22 cellular contexts compared by ENCODE assay signal in genomic region chr12:59839514-59839913, GRCh38.
DNase-seq lines count a peak whose midpoint lies in the region; ATAC-seq and TF ChIP-seq lines count a peak whose summit lies in the region.
"Had no signal": no experiment of that assay in that cellular context is flagged by ENCODE, and none has a peak within 500 bp of the region (broad histone marks: within the 10 kb centered on the region; RNA-seq: fewer than 3 reads in every experiment).

No MANE protein-coding gene starts in this region.

- no peak overlapping the region for H3K27ac Mint-ChIP-seq in activated CD4-positive, alpha-beta memory T cell treated with anti-CD3 and anti-CD28 coated beads, Interleukin-2, amount 10 ng/mL, durations not matched to agents 7 days and 5 days
- H3K27ac Mint-ChIP-seq: activated naive CD4-positive, alpha-beta T cell treated with anti-CD3 and anti-CD28 coated beads, Interleukin-2, amount 50 U/mL, for 72 hours; brain; CD14-positive monocyte; memory B cell; stimulated activated effector memory CD8-positive, alpha-beta T cell treated with anti-CD3 and anti-CD28 coated beads, Interleukin-12 subunit alpha, Interleukin-12 subunit beta, amount 100 ng/mL, for 72 hours; T-helper 2 cell treated with Interferon-gamma antibody and Interleukin-4, amounts not matched to agents 5 μg/mL and 100 μg/mL, for 36 hours had no signal

- TF ChIP-seq EP300 in sigmoid colon (IDR thresholded peaks at IDR 0.05), result no peak

- intact Hi-C loops in sigmoid colon (cut with DNase I), result no loop called here

- H3K27me3 Mint-ChIP-seq in activated CD4-positive, alpha-beta memory T cell treated with anti-CD3 and anti-CD28 coated beads, Interleukin-2, amount 10 ng/mL, durations not matched to agents 7 days and 5 days, result no peaks in the 10 kb centered on the region
- H3K27me3 Mint-ChIP-seq: brain, memory B cell had no signal

- POLR2A ChIA-PET in activated CD4-positive, alpha-beta memory T cell treated with anti-CD3 and anti-CD28 coated beads, Interleukin-2, amount 10 ng/mL, durations not matched to agents 7 days and 5 days (lab: Charles Lee), result no interaction called here

- H3K4me3 ChIP-seq in sigmoid colon, result no peak overlapping the region
- H3K4me3 ChIP-seq: ovary, testis, vagina had no signal

- TF ChIP-seq CTCF in sigmoid colon (IDR thresholded peaks at IDR 0.05), result no peak

- no peaks in the 10 kb centered on the region for H3K27me3 ChIP-seq in sigmoid colon
- H3K27me3 ChIP-seq: ovary, testis, vagina had no signal

- no peaks in the 10 kb centered on the region for H3K36me3 Mint-ChIP-seq in activated CD4-positive, alpha-beta memory T cell treated with anti-CD3 and anti-CD28 coated beads, Interleukin-2, amount 10 ng/mL, durations not matched to agents 7 days and 5 days (ENCODE audit: low read depth)
- H3K36me3 Mint-ChIP-seq: activated naive CD4-positive, alpha-beta T cell treated with anti-CD3 and anti-CD28 coated beads, Interleukin-2, amount 50 U/mL, for 72 hours; brain; CD14-positive monocyte; memory B cell; stimulated activated effector memory CD8-positive, alpha-beta T cell treated with anti-CD3 and anti-CD28 coated beads, Interleukin-12 subunit alpha, Interleukin-12 subunit beta, amount 100 ng/mL, for 72 hours had no signal

- H3K9me3 Mint-ChIP-seq in activated CD4-positive, alpha-beta memory T cell treated with anti-CD3 and anti-CD28 coated beads, Interleukin-2, amount 10 ng/mL, durations not matched to agents 7 days and 5 days, result no peaks in the 10 kb centered on the region
- H3K9me3 Mint-ChIP-seq: activated naive CD4-positive, alpha-beta T cell treated with anti-CD3 and anti-CD28 coated beads, Interleukin-2, amount 50 U/mL, for 72 hours; brain; memory B cell; stimulated activated effector memory CD8-positive, alpha-beta T cell treated with anti-CD3 and anti-CD28 coated beads, Interleukin-12 subunit alpha, Interleukin-12 subunit beta, amount 100 ng/mL, for 72 hours; T-helper 2 cell treated with Interferon-gamma antibody and Interleukin-4, amounts not matched to agents 5 μg/mL and 100 μg/mL, for 36 hours had no signal

- DNase-seq in GM03348 (ENCODE audit: low spot score), result peak; percentile 9
- peak; percentile 67 for DNase-seq in OCI-M1 (lab: John Stamatoyannopoulos, UW)
- peak; percentile 96 for DNase-seq in dermis blood vessel endothelial cell
- DNase-seq in left lobe of liver (ENCODE audit: low spot score), result no peak
- DNase-seq in activated CD4-positive, alpha-beta memory T cell treated with anti-CD3 and anti-CD28 coated beads, Interleukin-2, amount 10 ng/mL, durations not matched to agents 7 days and 5 days, result no peak
- no peak for DNase-seq in superior temporal gyrus (ENCODE audit: extremely low spot score)
- no peak for DNase-seq in sigmoid colon
- DNase-seq: cortex of kidney, GDM1, MV-4-11, NCI-H1694 treated with DMSO at 0.1 percent for 48 hours, ovary, testis had no signal

- H3K36me3 ChIP-seq in sigmoid colon, result no peaks in the 10 kb centered on the region
- H3K36me3 ChIP-seq: ovary, vagina had no signal

- ATAC-seq in left lobe of liver, result peak; percentile 20
- ATAC-seq in HG03196 (IDR thresholded peaks at IDR 0.05; ENCODE audit: unreplicated experiment), result no peak
- ATAC-seq: activated naive CD4-positive, alpha-beta T cell treated with anti-CD3 and anti-CD28 coated beads, Interleukin-2, amount 50 U/mL, for 72 hours; stimulated activated effector memory CD8-positive, alpha-beta T cell treated with anti-CD3 and anti-CD28 coated beads, Interleukin-12 subunit alpha, Interleukin-12 subunit beta, amount 100 ng/mL, for 72 hours had no signal

- CTCF ChIA-PET in activated CD4-positive, alpha-beta memory T cell treated with anti-CD3 and anti-CD28 coated beads, Interleukin-2, amount 10 ng/mL, durations not matched to agents 7 days and 5 days (lab: Charles Lee), result no interaction called here

- H3K4me3 Mint-ChIP-seq in activated CD4-positive, alpha-beta memory T cell treated with anti-CD3 and anti-CD28 coated beads, Interleukin-2, amount 10 ng/mL, durations not matched to agents 7 days and 5 days, result no peak overlapping the region
- H3K4me3 Mint-ChIP-seq: brain; CD14-positive monocyte; memory B cell; stimulated activated effector memory CD8-positive, alpha-beta T cell treated with anti-CD3 and anti-CD28 coated beads, Interleukin-12 subunit alpha, Interleukin-12 subunit beta, amount 100 ng/mL, for 72 hours; T-helper 2 cell treated with Interferon-gamma antibody and Interleukin-4, amounts not matched to agents 5 μg/mL and 100 μg/mL, for 36 hours had no signal

- no peaks in the 10 kb centered on the region for H3K4me1 ChIP-seq in sigmoid colon
- H3K4me1 ChIP-seq: testis, vagina had no signal

- H3K4me1 Mint-ChIP-seq in activated CD4-positive, alpha-beta memory T cell treated with anti-CD3 and anti-CD28 coated beads, Interleukin-2, amount 10 ng/mL, durations not matched to agents 7 days and 5 days, result no peaks in the 10 kb centered on the region
- H3K4me1 Mint-ChIP-seq: CD14-positive monocyte; memory B cell; stimulated activated effector memory CD8-positive, alpha-beta T cell treated with anti-CD3 and anti-CD28 coated beads, Interleukin-12 subunit alpha, Interleukin-12 subunit beta, amount 100 ng/mL, for 72 hours had no signal

- H3K27ac ChIP-seq in sigmoid colon, result no peak overlapping the region
- H3K27ac ChIP-seq: HL-60, ovary, testis, vagina had no signal

- WGBS in sigmoid colon, 2 donors, result 42 to 86% methylated on average over 1 of the region's 1 CpG

- no peaks in the 10 kb centered on the region for H3K9me3 ChIP-seq in sigmoid colon
- H3K9me3 ChIP-seq: ovary, testis, vagina had no signal

- TF ChIP-seq POLR2A in sigmoid colon (IDR thresholded peaks at IDR 0.05), result no peak

Comparison
In these comparisons a context has a peak if more than half of its experiments do, and no peak if none do; other contexts are left out.
1. DNase-seq: peak in GM03348 (single experiment), OCI-M1 (single experiment) and dermis blood vessel endothelial cell (single experiment); none in left lobe of liver (single experiment), activated CD4-positive, alpha-beta memory T cell treated with anti-CD3 and anti-CD28 coated beads, Interleukin-2, amount 10 ng/mL, durations not matched to agents 7 days and 5 days (single experiment), superior temporal gyrus (single experiment) and sigmoid colon (single experiment).